16 cellular contexts compared by ENCODE assay signal in genomic region chr3:72636947-72637647, GRCh38.
"Had no signal": no experiment of that assay in that cellular context is flagged by ENCODE, and none has a peak within 500 bp of the region (broad histone marks: within the 10 kb centered on the region; RNA-seq: fewer than 3 reads in every experiment).

No MANE protein-coding gene starts in this region.

- H3K27ac Mint-ChIP-seq: activated CD4-positive, alpha-beta T cell treated with anti-CD3 and anti-CD28 coated beads, Interleukin-2, amount 10 ng/mL, durations not matched to agents 24 days and 14 days; activated CD8-positive, alpha-beta T cell treated with anti-CD3 and anti-CD28 coated beads, Interleukin-2, amount 10 ng/mL, durations not matched to agents 7 days and 5 days; activated naive CD8-positive, alpha-beta T cell treated with anti-CD3 and anti-CD28 coated beads, Interleukin-2, amount 50 U/mL, for 24 hours had no signal

- H3K27me3 Mint-ChIP-seq: activated CD4-positive, alpha-beta T cell treated with anti-CD3 and anti-CD28 coated beads, Interleukin-2, amount 10 ng/mL, durations not matched to agents 24 days and 14 days had no signal

- DNase-seq: activated CD4-positive, alpha-beta T cell treated with anti-CD3 and anti-CD28 coated beads, Interleukin-2, amount 10 ng/mL, durations not matched to agents 24 days and 14 days; activated CD4-positive, CD25-positive, alpha-beta regulatory T cell; activated CD8-positive, alpha-beta memory T cell treated with anti-CD3 and anti-CD28 coated beads, Interleukin-2, amount 50 U/mL, for 4 hours; activated CD8-positive, alpha-beta T cell treated with anti-CD3 and anti-CD28 coated beads, Interleukin-2, amount 10 ng/mL, durations not matched to agents 7 days and 5 days; activated naive CD4-positive, alpha-beta T cell; activated naive CD8-positive, alpha-beta T cell treated with anti-CD3 and anti-CD28 coated beads, Interleukin-2, amount 50 U/mL, for 24 hours; aorta; cerebellar nuclear complex; effector memory CD4-positive, alpha-beta T cell; foreskin keratinocyte; heart left ventricle; left colon; lower lobe of right lung; stimulated activated CD4-positive, alpha-beta T cell treated with anti-CD3 and anti-CD28 coated beads, Interleukin-12 subunit alpha, Interleukin-12 subunit beta, amount 100 ng/mL, for 4 hours; stimulated activated CD4-positive, alpha-beta T cell treated with anti-CD3 and anti-CD28 coated beads, Interleukin-2, amount 100 ng/mL, for 24 hours; SW 1271 had no signal

- ATAC-seq: activated CD8-positive, alpha-beta T cell treated with anti-CD3 and anti-CD28 coated beads, Interleukin-2, amount 10 ng/mL, durations not matched to agents 7 days and 5 days; activated naive CD8-positive, alpha-beta T cell treated with anti-CD3 and anti-CD28 coated beads, Interleukin-2, amount 50 U/mL, for 24 hours; foreskin keratinocyte; heart left ventricle; left colon had no signal

- H3K4me3 Mint-ChIP-seq: activated CD4-positive, alpha-beta T cell treated with anti-CD3 and anti-CD28 coated beads, Interleukin-2, amount 10 ng/mL, durations not matched to agents 24 days and 14 days; activated CD8-positive, alpha-beta T cell treated with anti-CD3 and anti-CD28 coated beads, Interleukin-2, amount 10 ng/mL, durations not matched to agents 7 days and 5 days; activated naive CD8-positive, alpha-beta T cell treated with anti-CD3 and anti-CD28 coated beads, Interleukin-2, amount 50 U/mL, for 24 hours had no signal
